In the genomic region with DNA sequence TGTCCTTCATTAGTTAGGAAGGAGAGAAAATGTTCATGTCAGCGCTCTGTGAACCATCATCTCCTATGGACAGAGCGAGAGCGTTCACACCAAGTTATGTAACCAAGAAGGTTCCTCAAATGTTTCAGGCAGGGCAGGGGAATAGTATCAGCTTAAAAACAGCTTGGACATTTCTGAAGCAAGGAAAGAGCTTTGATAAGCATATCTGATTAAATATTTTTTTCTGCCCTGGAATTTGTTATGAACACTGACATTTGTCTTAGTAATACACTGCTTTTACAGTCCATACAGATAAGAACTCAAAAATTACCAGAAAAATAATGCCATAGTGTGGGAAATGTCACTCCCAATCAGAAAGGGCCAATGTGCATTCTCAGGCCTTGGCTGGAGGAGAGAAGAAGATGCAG, we compare ENCODE assay signal across 16 cellular contexts.
DNase-seq lines count a peak whose midpoint lies in the region; ATAC-seq and TF ChIP-seq lines count a peak whose summit lies in the region.
"Had no signal": no experiment of that assay in that cellular context is flagged by ENCODE, and none has a peak within 500 bp of the region (broad histone marks: within the 10 kb centered on the region; RNA-seq: fewer than 3 reads in every experiment).

No MANE protein-coding gene starts in this region.

- BruUV-seq in MCF 10A (replicated peaks; lab: Mats Ljungman, UMichigan), result no TSS peak

- H3K36me3 ChIP-seq in endodermal cell (ENCODE audit: control insufficient read depth, insufficient read depth, low read length) (no peaks in the 10 kb centered on the region), trophoblast cell (ENCODE audit: control insufficient read depth in 1 of 2, insufficient read depth in 2 of 2, low read length in 2 of 2) (no peaks in the 10 kb centered on the region)

- no peak overlapping the region for H2BK5ac ChIP-seq in trophoblast cell (ENCODE audit: low read depth, low read length, poor library complexity)

- H3K79me1 ChIP-seq in trophoblast cell (ENCODE audit: low read length), result no peaks in the 10 kb centered on the region

- no peak overlapping the region for H2BK120ac ChIP-seq in trophoblast cell (ENCODE audit: insufficient read depth, low read length, poor library complexity)

- H2AK5ac ChIP-seq in trophoblast cell (ENCODE audit: low read length), result no peak overlapping the region

- H3K4me3 ChIP-seq in endodermal cell (ENCODE audit: low read length), result no peak overlapping the region
- H3K4me3 ChIP-seq in trophoblast cell (ENCODE audit: low read depth, low read length), result no peak overlapping the region

- H3K18ac ChIP-seq in trophoblast cell (ENCODE audit: low read length), result no peak overlapping the region

- H4K8ac ChIP-seq in trophoblast cell (ENCODE audit: low read depth, low read length), result no peak overlapping the region

- H3K4ac ChIP-seq in trophoblast cell (ENCODE audit: low read depth, low read length), result no peak overlapping the region

- no peak overlapping the region for H3K4me2 ChIP-seq in trophoblast cell (ENCODE audit: low read length)

- H3K9me3 ChIP-seq in endodermal cell (ENCODE audit: control insufficient read depth, low read length) (peaks cover 25% of the 10 kb centered on the region), trophoblast cell (ENCODE audit: insufficient read depth, low read depth, low read length) (no peaks in the 10 kb centered on the region)

- H3K27me3 ChIP-seq in endodermal cell (ENCODE audit: control insufficient read depth, insufficient read depth, low read length, poor library complexity, severe bottlenecking), result no peaks in the 10 kb centered on the region
- H3K27me3 ChIP-seq in trophoblast cell (ENCODE audit: insufficient read depth, low read length), result no peaks in the 10 kb centered on the region

- TF ChIP-seq CTCF in endodermal cell (conservative IDR thresholded peaks at IDR 0.05) (no peak), MCF 10A (IDR thresholded peaks at IDR 0.05; ENCODE audit: unreplicated experiment) (no peak)

- H3K4me1 Mint-ChIP-seq in endodermal cell (peaks cover 23% of the 10 kb centered on the region), MCF 10A (ENCODE audit: insufficient read depth, unreplicated experiment) (no peaks in the 10 kb centered on the region)
- H3K4me1 Mint-ChIP-seq: H9 had no signal

- DNase-seq in Right ventricle myocardium superior (no peak), cardiac septum (ENCODE audit: low spot score) (no peak), endodermal cell (peak; percentile 10), left lobe of liver (ENCODE audit: low spot score) (no peak), trophoblast cell (peak; percentile 41 to 84), MCF 10A (ENCODE audit: unreplicated experiment) (no peak), nucleus accumbens (lab: John Stamatoyannopoulos, UW) (no peak), substantia nigra (lab: John Stamatoyannopoulos, UW) (no peak)
- DNase-seq: C1 segment of cervical spinal cord, H9, NCI-H1092, NCI-H1694, NCI-H2107, NCI-H345, NCI-H69, SHP77 treated with DMSO at 0.1 percent for 48 hours had no signal

- no peak overlapping the region for H2AFZ ChIP-seq in trophoblast cell (ENCODE audit: insufficient read depth, low read length, poor library complexity)

- no peaks in the 10 kb centered on the region for H3K79me2 ChIP-seq in trophoblast cell (ENCODE audit: control insufficient read depth, insufficient read depth, low read length, poor library complexity)

- peak; percentile 53 for ATAC-seq in Right ventricle myocardium superior (ENCODE audit: poor library complexity)
- ATAC-seq in left lobe of liver, result peak; percentile 67

- no peak overlapping the region for H3K23ac ChIP-seq in trophoblast cell (ENCODE audit: low read length)

- intact Hi-C loops in Right ventricle myocardium superior (cut with DNase I) (no loop called here), cardiac septum (cut with DNase I) (no loop called here), MCF 10A (cut with micrococcal nuclease) (no loop called here)

- H3K9ac ChIP-seq in endodermal cell (ENCODE audit: extremely low read depth, low read length, poor library complexity, severe bottlenecking) (no peak overlapping the region), trophoblast cell (ENCODE audit: low read length) (no peak overlapping the region)

- no peak overlapping the region for H4K91ac ChIP-seq in trophoblast cell (ENCODE audit: low read depth, low read length)

- no peaks in the 10 kb centered on the region for H3K36me3 Mint-ChIP-seq in endodermal cell (ENCODE audit: low read depth)
- H3K36me3 Mint-ChIP-seq in MCF 10A (ENCODE audit: insufficient read depth, unreplicated experiment), result no peaks in the 10 kb centered on the region

- H3K27ac ChIP-seq in endodermal cell (ENCODE audit: low read depth, low read length) (no peak overlapping the region), trophoblast cell (ENCODE audit: low read depth, low read length) (no peak overlapping the region), substantia nigra (ENCODE audit: low read depth, low read length, poor library complexity, severe bottlenecking) (no peak overlapping the region)

- H3K9me3 Mint-ChIP-seq in endodermal cell (peaks cover 18% of the 10 kb centered on the region), MCF 10A (ENCODE audit: unreplicated experiment) (peaks cover 11% of the 10 kb centered on the region)

- H3K4me1 ChIP-seq in endodermal cell (ENCODE audit: control insufficient read depth, insufficient read depth, low read length) (peaks cover 7% of the 10 kb centered on the region), trophoblast cell (ENCODE audit: control insufficient read depth in 1 of 2, insufficient read depth in 2 of 2, low read length in 2 of 2) (no peaks in the 10 kb centered on the region)

- no peak overlapping the region for H4K12ac ChIP-seq in trophoblast cell (ENCODE audit: low read depth, low read length)

- CTCF ChIA-PET in MCF 10A (lab: Yijun Ruan, JAX), result interaction anchor here (0.7 kb wide), 1 partner anchor 315 kb away, joined by 3 read pairs; no protein-coding TSS in a partner anchor

- H3K4me3 Mint-ChIP-seq in endodermal cell, result no peak overlapping the region
- no peak overlapping the region for H3K4me3 Mint-ChIP-seq in MCF 10A (ENCODE audit: unreplicated experiment)
- H3K4me3 Mint-ChIP-seq: H9 had no signal

- no peak overlapping the region for H3K14ac ChIP-seq in trophoblast cell (ENCODE audit: low read length)

- POLR2A ChIA-PET in MCF 10A (lab: Yijun Ruan, JAX), result interaction anchor here (1.2 kb wide), 1 partner anchor 26 kb away, joined by 4 read pairs; no protein-coding TSS in a partner anchor

- H3K27ac Mint-ChIP-seq in endodermal cell (no peak overlapping the region), MCF 10A (ENCODE audit: low read depth, unreplicated experiment) (no peak overlapping the region)
- H3K27ac Mint-ChIP-seq: H9 had no signal

- H3K27me3 Mint-ChIP-seq in endodermal cell (ENCODE audit: insufficient read depth), result no peaks in the 10 kb centered on the region
- H3K27me3 Mint-ChIP-seq in MCF 10A (ENCODE audit: insufficient read depth, unreplicated experiment), result no peaks in the 10 kb centered on the region

- WGBS in endodermal cell (ENCODE audit: insufficient coverage in 1 of 2, insufficient read length in 1 of 2), 2 experiments, result 96 to 97% methylated on average over 3 of the region's 3 CpGs
- WGBS in trophoblast cell (ENCODE audit: extremely low coverage, insufficient coverage, insufficient read length), result no CpG with 5 or more reads among the region's 3 CpGs

- H2BK12ac ChIP-seq in trophoblast cell (ENCODE audit: low read length), result no peak overlapping the region

Comparison
In these comparisons a context has a peak if more than half of its experiments do, and no peak if none do; other contexts are left out.
1. DNase-seq: peak in endodermal cell (single experiment) and trophoblast cell (2 of 2); none in Right ventricle myocardium superior (single experiment), cardiac septum (single experiment), left lobe of liver (single experiment), MCF 10A (single experiment), nucleus accumbens (0 of 56) and substantia nigra (0 of 49).